8 cellular contexts compared by ENCODE assay signal in the genomic region with DNA sequence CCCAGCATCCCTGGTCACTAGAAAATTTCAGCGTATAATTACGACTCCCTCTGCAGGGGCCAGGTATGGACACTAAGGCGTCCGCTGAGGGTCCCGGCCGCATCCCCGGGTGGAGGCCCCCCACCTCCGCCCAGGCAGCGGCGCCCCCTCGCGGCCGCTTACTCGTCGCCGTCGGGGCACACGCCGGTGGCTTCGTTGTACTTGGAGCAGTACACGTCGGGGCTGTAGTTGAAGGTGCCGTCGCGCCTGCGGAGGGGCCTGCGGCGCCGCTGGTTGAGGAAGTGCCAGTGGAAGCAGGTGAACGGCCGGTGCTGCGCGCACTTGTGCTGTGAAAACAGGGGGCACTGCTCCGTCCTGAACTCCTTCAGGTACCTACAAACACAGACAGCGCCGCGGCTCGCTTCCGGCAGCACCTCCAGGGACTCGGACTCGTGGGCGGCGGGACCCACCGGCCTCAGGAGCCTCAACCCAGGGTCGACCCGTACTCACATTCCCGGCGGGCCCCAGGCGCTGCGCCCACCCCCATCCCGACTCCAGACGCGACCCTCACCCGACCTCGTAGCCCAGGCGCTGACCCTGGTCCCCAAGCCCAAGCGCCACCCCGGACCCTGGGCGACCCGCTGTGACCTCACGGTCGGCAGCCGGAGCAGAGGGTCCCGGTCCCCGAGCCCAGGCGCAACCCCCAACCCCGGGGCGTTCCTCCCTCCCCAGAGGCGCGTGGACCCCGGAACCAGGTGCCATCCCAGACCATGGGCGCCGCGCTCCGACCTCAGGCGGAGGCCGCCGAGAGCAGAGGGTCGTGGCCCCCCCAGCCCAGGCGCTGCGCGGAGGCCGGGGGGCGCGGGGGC. TPM values are rescaled to one million over a fixed set of nuclear protein-coding genes. Genes with fewer than 3 reads are reported as not detected.
DNase-seq lines count a peak whose midpoint lies in the region; ATAC-seq lines count a peak whose summit lies in the region.

No MANE protein-coding gene starts in this region.

- peak; percentile 76 for DNase-seq in DMS53 (lab: John Stamatoyannopoulos, UW)
- DNase-seq in H7: peak; percentile 96
- peak; percentile 18 for DNase-seq in NCI-H2171 (lab: John Stamatoyannopoulos, UW)
- DNase-seq in activated CD4-positive, alpha-beta T cell treated with anti-CD3 and anti-CD28 coated beads, Interleukin-2, amount 50 U/mL, for 24 hours (ENCODE audit: low read depth in 1 of 2, low spot score in 1 of 2): peak; percentile 37 to 55
- DNase-seq in mesendoderm: peak; percentile 86
- DNase-seq in stimulated activated CD8-positive, alpha-beta memory T cell treated with anti-CD3 and anti-CD28 coated beads, Interleukin-4, amount 100 ng/mL, for 48 hours: peak; percentile 81

- no peak overlapping the region for H4K5ac ChIP-seq in mesendoderm (ENCODE audit: low read length)

- peaks cover 3% of the 10 kb centered on the region for H3K79me1 ChIP-seq in mesendoderm (ENCODE audit: low read length)

- H3K27ac ChIP-seq in ectodermal cell (ENCODE audit: insufficient read depth, low read depth, low read length, poor library complexity, severe bottlenecking) (no peak overlapping the region), mesendoderm (ENCODE audit: low read depth, low read length) (no peak overlapping the region)

- no peak overlapping the region for H2BK120ac ChIP-seq in mesendoderm (ENCODE audit: low read depth, low read length)

- no peaks in the 10 kb centered on the region for H3K9me3 ChIP-seq in ectodermal cell (ENCODE audit: control insufficient read depth, low read length)

- WGBS in ectodermal cell, 2 experiments: 5% methylated on average over 85 of the region's 85 CpGs
- WGBS in mesendoderm (ENCODE audit: extremely low coverage, insufficient coverage, low lambda C conversion rate): no CpG with 5 or more reads among the region's 85 CpGs

- H3K4me1 ChIP-seq in ectodermal cell (ENCODE audit: control insufficient read depth, insufficient read depth, low read length) (no peaks in the 10 kb centered on the region), mesendoderm (ENCODE audit: control insufficient read depth, low read depth, low read length) (no peaks in the 10 kb centered on the region)

- peak overlapping the region; percentile 77 for H3K56ac ChIP-seq in mesendoderm (ENCODE audit: low read length)

- no peak for ATAC-seq in HG02938 (IDR thresholded peaks at IDR 0.05; ENCODE audit: unreplicated experiment)

- peak overlapping the region; percentile 71 for H3K18ac ChIP-seq in mesendoderm (ENCODE audit: low read length)

- peaks cover 3% of the 10 kb centered on the region for H3K79me2 ChIP-seq in mesendoderm (ENCODE audit: control insufficient read depth, insufficient read depth, low read length)

- peak overlapping the region; percentile 76 for H3K4me3 ChIP-seq in H7 (ENCODE audit: insufficient read depth, low read depth, low read length)
- H3K4me3 ChIP-seq in ectodermal cell (ENCODE audit: insufficient read depth, low read depth, low read length): peak overlapping the region; percentile 73
- H3K4me3 ChIP-seq in mesendoderm (ENCODE audit: low read length): peak overlapping the region; percentile 58

- peak overlapping the region; percentile 81 for H3K9ac ChIP-seq in mesendoderm (ENCODE audit: low read length)

- no peak overlapping the region for H2BK5ac ChIP-seq in mesendoderm (ENCODE audit: low read length)

- H3K36me3 ChIP-seq in H7 (replicated peaks; ENCODE audit: control insufficient read depth, insufficient read depth, low read length): no peaks in the 10 kb centered on the region; the same call in 1 of the 2 replicates
- H3K36me3 ChIP-seq in ectodermal cell (ENCODE audit: control insufficient read depth, insufficient read depth, low read length): no peaks in the 10 kb centered on the region
- no peaks in the 10 kb centered on the region for H3K36me3 ChIP-seq in mesendoderm (ENCODE audit: control insufficient read depth, insufficient read depth, low read length)

- H3K4ac ChIP-seq in mesendoderm (ENCODE audit: low read depth, low read length): no peak overlapping the region

- H3K4me2 ChIP-seq in mesendoderm (ENCODE audit: low read length): peak overlapping the region; percentile 64

- H2BK15ac ChIP-seq in mesendoderm (replicated peaks; ENCODE audit: low read depth): no peak overlapping the region

- no peak overlapping the region for H4K8ac ChIP-seq in mesendoderm (ENCODE audit: low read depth, low read length)

- H3K23ac ChIP-seq in mesendoderm (ENCODE audit: low read length): no peak overlapping the region

- no peak overlapping the region for H2AK5ac ChIP-seq in mesendoderm (ENCODE audit: low read length)

- H3K27me3 ChIP-seq in H7 (ENCODE audit: control insufficient read depth, insufficient read depth, low read length) (peaks cover 4% of the 10 kb centered on the region; the same call in 1 of the 2 replicates), ectodermal cell (ENCODE audit: control insufficient read depth, insufficient read depth, low read length, poor library complexity, severe bottlenecking) (no peaks in the 10 kb centered on the region), mesendoderm (ENCODE audit: insufficient read depth, low read length, poor library complexity) (no peaks in the 10 kb centered on the region)

RNA-seq across cellular contexts. Expression of gene UNKL, which starts 0.6 kb away (rescaled TPM):
- 22.0 and 24.3 TPM in 2 replicates for total RNA-seq in H7 (2014; rRNA removed; shearing (Covaris generic))
- 22.6 TPM for polyA plus RNA-seq in ectodermal cell (2013, experiment 1 of 4)
- polyA plus RNA-seq in ectodermal cell (2013, experiment 2 of 4): 24.0 TPM
- 18.7 TPM for polyA plus RNA-seq in ectodermal cell (2013, experiment 3 of 4)
- 17.2 TPM for polyA plus RNA-seq in ectodermal cell (2013, experiment 4 of 4)
- 13.5 TPM for polyA plus RNA-seq in mesendoderm (2013, experiment 1 of 2)
- 12.8 TPM for polyA plus RNA-seq in mesendoderm (2013, experiment 2 of 2)

RNA-seq across cellular contexts. Expression of gene UQCC4, which starts 6.6 kb away (rescaled TPM):
- total RNA-seq in H7 (2014; rRNA removed; shearing (Covaris generic)): 30.0 and 32.8 TPM in 2 replicates
- 15.8 TPM for polyA plus RNA-seq in ectodermal cell (2013, experiment 1 of 4)
- polyA plus RNA-seq in ectodermal cell (2013, experiment 2 of 4): 14.2 TPM
- 17.1 TPM for polyA plus RNA-seq in ectodermal cell (2013, experiment 3 of 4)
- polyA plus RNA-seq in ectodermal cell (2013, experiment 4 of 4): 16.5 TPM
- 20.1 TPM for polyA plus RNA-seq in mesendoderm (2013, experiment 1 of 2)
- polyA plus RNA-seq in mesendoderm (2013, experiment 2 of 2): 19.2 TPM

RNA-seq across cellular contexts. Expression of gene PERCC1, which starts 17.0 kb away (rescaled TPM):
- total RNA-seq in H7 (2014; rRNA removed; shearing (Covaris generic)): not detected in 2 replicates
- polyA plus RNA-seq in ectodermal cell (2013, experiment 1 of 4): not detected
- polyA plus RNA-seq in ectodermal cell (2013, experiment 2 of 4): not detected
- not detected for polyA plus RNA-seq in ectodermal cell (2013, experiment 3 of 4)
- polyA plus RNA-seq in ectodermal cell (2013, experiment 4 of 4): not detected
- polyA plus RNA-seq in mesendoderm (2013, experiment 1 of 2): not detected
- not detected for polyA plus RNA-seq in mesendoderm (2013, experiment 2 of 2)

RNA-seq across cellular contexts. Expression of gene CCDC154, which starts 30.4 kb away (rescaled TPM):
- 0.11 TPM in 1 of 2 replicates, not detected in the other for total RNA-seq in H7 (2014; rRNA removed; shearing (Covaris generic))
- 2.0 TPM for polyA plus RNA-seq in ectodermal cell (2013, experiment 1 of 4)
- 3.6 TPM for polyA plus RNA-seq in ectodermal cell (2013, experiment 2 of 4)
- 1.4 TPM for polyA plus RNA-seq in ectodermal cell (2013, experiment 3 of 4)
- polyA plus RNA-seq in ectodermal cell (2013, experiment 4 of 4): 1.8 TPM
- polyA plus RNA-seq in mesendoderm (2013, experiment 1 of 2): 0.08 TPM
- polyA plus RNA-seq in mesendoderm (2013, experiment 2 of 2): 0.35 TPM

Comparison
In these comparisons a context has a peak if more than half of its experiments do, and no peak if none do; other contexts are left out.
1. DNase-seq: peak in every context shown above with its lines; median percentile 96 in H7; 86 in mesendoderm; 81 in stimulated activated CD8-positive, alpha-beta memory T cell treated with anti-CD3 and anti-CD28 coated beads, Interleukin-4, amount 100 ng/mL, for 48 hours; 76 in DMS53; 46 in activated CD4-positive, alpha-beta T cell treated with anti-CD3 and anti-CD28 coated beads, Interleukin-2, amount 50 U/mL, for 24 hours; 18 in NCI-H2171.